ENCODE assay signal across 16 cellular contexts in the genomic region with DNA sequence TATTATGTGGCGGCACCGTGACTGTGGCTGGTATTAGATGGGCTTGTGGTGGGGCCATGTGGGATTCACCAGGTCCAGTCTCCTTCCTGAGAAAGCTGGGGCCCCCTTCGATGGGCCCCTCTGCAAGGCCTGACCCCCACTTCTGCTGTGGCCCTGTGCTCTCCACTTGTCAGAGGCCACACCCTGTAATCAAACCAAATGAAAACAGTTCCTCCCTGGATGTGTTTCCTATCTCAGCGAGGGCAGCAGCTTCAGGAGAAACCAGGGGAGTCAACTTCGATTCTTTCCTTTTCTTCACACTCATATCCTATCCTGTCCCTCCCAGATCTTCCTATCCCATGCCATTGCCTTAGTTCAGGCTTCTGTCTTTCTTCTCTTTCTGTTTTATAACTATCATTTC. TPM values are rescaled to one million over a fixed set of nuclear protein-coding genes. Genes with fewer than 3 reads are reported as not detected.
"Had no signal": no experiment of that assay in that cellular context is flagged by ENCODE, and none has a peak within 500 bp of the region (broad histone marks: within the 10 kb centered on the region; RNA-seq: fewer than 3 reads in every experiment).

No MANE protein-coding gene starts in this region.

- H3K9me3 ChIP-seq: spleen, thyroid gland, uterus had no signal

- H3K27ac ChIP-seq: cardiac muscle cell, dorsolateral prefrontal cortex, spleen, thyroid gland, uterus had no signal

- DNase-seq: activated CD4-positive, alpha-beta T cell treated with anti-CD3 and anti-CD28 coated beads, Interleukin-2, amount 50 U/mL, for 1 hour; activated naive CD4-positive, alpha-beta T cell treated with Interleukin-2 at 50 U/mL for 16 hours; activated naive CD8-positive, alpha-beta T cell treated with anti-CD3 and anti-CD28 coated beads, Interleukin-2, amount 50 U/mL, for 24 hours; activated T-cell treated with anti-CD3 and anti-CD28 coated beads for 4 hours; dorsolateral prefrontal cortex; spleen; stimulated activated CD4-positive, alpha-beta T cell treated with anti-CD3 and anti-CD28 coated beads, Interleukin-2, amount 100 ng/mL, for 24 hours; T-cell; T1000; thyroid gland; uterus had no signal

- H3K4me3 ChIP-seq: cardiac muscle cell, dorsolateral prefrontal cortex, spleen, thyroid gland, uterus had no signal

- H3K27me3 ChIP-seq: cardiac muscle cell, spleen, thyroid gland, uterus had no signal

- H3K4me1 ChIP-seq: spleen, thyroid gland, uterus had no signal

- H3K36me3 ChIP-seq: cardiac muscle cell, spleen, thyroid gland, uterus had no signal

- ATAC-seq: activated CD4-positive, CD25-positive, alpha-beta regulatory T cell treated with anti-CD3 and anti-CD28 coated beads, Interleukin-2, amount 50 U/mL, for 24 hours; activated naive CD8-positive, alpha-beta T cell treated with anti-CD3 and anti-CD28 coated beads, Interleukin-2, amount 50 U/mL, for 24 hours; sciatic nerve; stimulated activated effector memory CD8-positive, alpha-beta T cell treated with anti-CD3 and anti-CD28 coated beads, Interleukin-12 subunit alpha, Interleukin-12 subunit beta, amount 100 ng/mL, for 72 hours; T-cell had no signal

RNA-seq across cellular contexts. Expression of a gene that starts 43.0 kb away (rescaled TPM):
- total RNA-seq: cardiac muscle cell, osteocyte had no signal
- polyA plus RNA-seq: cardiac muscle cell had no signal
